9 cellular contexts compared by ENCODE assay signal in the genomic region with DNA sequence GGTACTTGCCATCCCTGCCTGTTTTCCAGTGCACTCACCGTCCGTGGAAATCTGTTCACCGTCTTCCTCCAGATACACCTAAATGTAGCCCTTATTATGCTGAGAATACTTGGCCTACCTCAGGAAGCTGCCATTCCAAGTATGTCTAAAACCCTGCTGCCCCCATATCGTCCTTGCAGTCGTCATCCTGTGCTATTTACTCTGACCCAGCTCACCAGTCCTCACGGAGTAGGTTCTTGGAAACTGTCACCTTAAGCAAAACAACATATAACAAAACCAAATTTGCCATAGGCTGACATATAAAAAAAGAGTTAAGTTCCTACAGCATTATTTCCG. TPM values are rescaled to one million over a fixed set of nuclear protein-coding genes. Genes with fewer than 3 reads are reported as not detected.
A peak's percentile ranks its signal among the peaks of the same experiment; 100 is the strongest.
DNase-seq lines count a peak whose midpoint lies in the region; ATAC-seq and TF ChIP-seq lines count a peak whose summit lies in the region.
"Had no signal": no experiment of that assay in that cellular context is flagged by ENCODE, and none has a peak within 500 bp of the region (broad histone marks: within the 10 kb centered on the region; RNA-seq: fewer than 3 reads in every experiment).

No MANE protein-coding gene starts in this region.

- peak overlapping the region; percentile 87 for H2AFZ ChIP-seq in fibroblast of lung (ENCODE audit: low read length)

- POLR2A ChIA-PET in activated CD4-positive, alpha-beta T cell treated with anti-CD3 and anti-CD28 coated beads, Interleukin-2, amount 10 ng/mL, durations not matched to agents 7 days and 5 days (lab: Charles Lee): no interaction called here

- peak overlapping the region; percentile 76 for H3K4me3 Mint-ChIP-seq in activated CD4-positive, alpha-beta T cell treated with anti-CD3 and anti-CD28 coated beads, Interleukin-2, amount 10 ng/mL, durations not matched to agents 7 days and 5 days
- peak overlapping the region; percentile 96 for H3K4me3 Mint-ChIP-seq in T-helper 17 cell
- H3K4me3 Mint-ChIP-seq in stimulated activated effector memory CD8-positive, alpha-beta T cell treated with anti-CD3 and anti-CD28 coated beads, Interleukin-12 subunit alpha, Interleukin-12 subunit beta, amount 100 ng/mL, for 72 hours: peak overlapping the region; percentile 81

- H4K20me1 ChIP-seq in fibroblast of lung (ENCODE audit: control insufficient read depth, extremely low read depth, insufficient read depth, low read length): no peaks in the 10 kb centered on the region

- no peak overlapping the region for H3K9ac ChIP-seq in fibroblast of lung (ENCODE audit: insufficient read depth, low read length)

- H3K4me1 Mint-ChIP-seq in activated CD4-positive, alpha-beta T cell treated with anti-CD3 and anti-CD28 coated beads, Interleukin-2, amount 10 ng/mL, durations not matched to agents 7 days and 5 days: peaks cover 25% of the 10 kb centered on the region
- H3K4me1 Mint-ChIP-seq in T-helper 17 cell: peaks cover 22% of the 10 kb centered on the region
- peaks cover 22% of the 10 kb centered on the region for H3K4me1 Mint-ChIP-seq in stimulated activated effector memory CD8-positive, alpha-beta T cell treated with anti-CD3 and anti-CD28 coated beads, Interleukin-12 subunit alpha, Interleukin-12 subunit beta, amount 100 ng/mL, for 72 hours

- no peak for ATAC-seq in T-helper 17 cell
- ATAC-seq in stimulated activated effector memory CD8-positive, alpha-beta T cell treated with anti-CD3 and anti-CD28 coated beads, Interleukin-12 subunit alpha, Interleukin-12 subunit beta, amount 100 ng/mL, for 72 hours: no peak
- ATAC-seq in GM19395 (IDR thresholded peaks at IDR 0.05; ENCODE audit: unreplicated experiment): no peak
- ATAC-seq in GM18502 (IDR thresholded peaks at IDR 0.05; ENCODE audit: poor library complexity, unreplicated experiment): no peak

- no peak for TF ChIP-seq CTCF in fibroblast of lung (conservative IDR thresholded peaks at IDR 0.05 in 1 of 2, IDR thresholded peaks at IDR 0.05 in 1 of 2; ENCODE audit: low read depth in 1 of 2, low read length in 2 of 2)

- H3K79me2 ChIP-seq in fibroblast of lung (ENCODE audit: control insufficient read depth, insufficient read depth, low read length): peaks cover 35% of the 10 kb centered on the region

- H3K36me3 Mint-ChIP-seq in activated CD4-positive, alpha-beta T cell treated with anti-CD3 and anti-CD28 coated beads, Interleukin-2, amount 10 ng/mL, durations not matched to agents 7 days and 5 days (ENCODE audit: low read depth): peaks cover 8% of the 10 kb centered on the region
- no peaks in the 10 kb centered on the region for H3K36me3 Mint-ChIP-seq in T-helper 17 cell (ENCODE audit: low read depth)
- H3K36me3 Mint-ChIP-seq in stimulated activated effector memory CD8-positive, alpha-beta T cell treated with anti-CD3 and anti-CD28 coated beads, Interleukin-12 subunit alpha, Interleukin-12 subunit beta, amount 100 ng/mL, for 72 hours: peaks cover 5% of the 10 kb centered on the region

- peaks cover 5% of the 10 kb centered on the region for H3K27me3 Mint-ChIP-seq in activated CD4-positive, alpha-beta T cell treated with anti-CD3 and anti-CD28 coated beads, Interleukin-2, amount 10 ng/mL, durations not matched to agents 7 days and 5 days
- no peaks in the 10 kb centered on the region for H3K27me3 Mint-ChIP-seq in T-helper 17 cell

- no peaks in the 10 kb centered on the region for H3K27me3 ChIP-seq in fibroblast of lung (ENCODE audit: control insufficient read depth, insufficient read depth, low read length)

- DNase-seq in activated CD4-positive, alpha-beta T cell treated with anti-CD3 and anti-CD28 coated beads, Interleukin-2, amount 10 ng/mL, durations not matched to agents 7 days and 5 days: no peak
- DNase-seq in activated CD4-positive, alpha-beta T cell treated with anti-CD3 and anti-CD28 coated beads for 4 hours: no peak
- DNase-seq in T-helper 17 cell (no peak), fibroblast of lung (ENCODE audit: low read depth in 2 of 2) (no peak), NCI-H187 (lab: John Stamatoyannopoulos, UW) (no peak)
- DNase-seq in stimulated activated effector memory CD8-positive, alpha-beta T cell treated with anti-CD3 and anti-CD28 coated beads, Interleukin-12 subunit alpha, Interleukin-12 subunit beta, amount 100 ng/mL, for 72 hours (ENCODE audit: low spot score in 2 of 2): no peak
- DNase-seq: GOT3 had no signal

- H3K36me3 ChIP-seq in fibroblast of lung (ENCODE audit: control insufficient read depth, insufficient read depth, low read length): no peaks in the 10 kb centered on the region

- CTCF ChIA-PET in activated CD4-positive, alpha-beta T cell treated with anti-CD3 and anti-CD28 coated beads, Interleukin-2, amount 10 ng/mL, durations not matched to agents 7 days and 5 days (lab: Charles Lee): interaction anchor here (1.5 kb wide), 1 partner anchor 10 kb away, joined by 4 read pairs; no protein-coding TSS in a partner anchor

- no peaks in the 10 kb centered on the region for H3K9me3 Mint-ChIP-seq in activated CD4-positive, alpha-beta T cell treated with anti-CD3 and anti-CD28 coated beads, Interleukin-2, amount 10 ng/mL, durations not matched to agents 7 days and 5 days
- no peaks in the 10 kb centered on the region for H3K9me3 Mint-ChIP-seq in stimulated activated effector memory CD8-positive, alpha-beta T cell treated with anti-CD3 and anti-CD28 coated beads, Interleukin-12 subunit alpha, Interleukin-12 subunit beta, amount 100 ng/mL, for 72 hours

- no peaks in the 10 kb centered on the region for H3K9me3 ChIP-seq in T-helper 17 cell (ENCODE audit: control insufficient read depth, low read length, poor library complexity, severe bottlenecking)
- no peaks in the 10 kb centered on the region for H3K9me3 ChIP-seq in fibroblast of lung (ENCODE audit: control insufficient read depth, insufficient read depth, low read depth, low read length)

- peak overlapping the region; percentile 91 for H3K27ac Mint-ChIP-seq in activated CD4-positive, alpha-beta T cell treated with anti-CD3 and anti-CD28 coated beads, Interleukin-2, amount 10 ng/mL, durations not matched to agents 7 days and 5 days
- peak overlapping the region; percentile 72 for H3K27ac Mint-ChIP-seq in T-helper 17 cell
- peak overlapping the region; percentile 75 for H3K27ac Mint-ChIP-seq in stimulated activated effector memory CD8-positive, alpha-beta T cell treated with anti-CD3 and anti-CD28 coated beads, Interleukin-12 subunit alpha, Interleukin-12 subunit beta, amount 100 ng/mL, for 72 hours

- H3K4me1 ChIP-seq in fibroblast of lung (ENCODE audit: control insufficient read depth, extremely low read depth, insufficient read depth, low read length): no peaks in the 10 kb centered on the region

- no peak overlapping the region for H3K4me3 ChIP-seq in fibroblast of lung (replicated peaks in 1 of 4; ENCODE audit: control extremely low read depth in 1 of 4, insufficient read depth in 1 of 4, low read depth in 3 of 4, low read length in 4 of 4)

- H3K27ac ChIP-seq in fibroblast of lung (ENCODE audit: insufficient read depth, low read length): no peak overlapping the region

- H3K4me2 ChIP-seq in fibroblast of lung (ENCODE audit: extremely low read depth, insufficient read depth, low read length): no peak overlapping the region

RNA-seq across cellular contexts. Expression of a gene that starts 0.9 kb away (rescaled TPM):
- total RNA-seq in activated CD4-positive, alpha-beta T cell treated with anti-CD3 and anti-CD28 coated beads, Interleukin-2, amount 10 ng/mL, durations not matched to agents 7 days and 5 days: 100 to 1,000 TPM; 161 to 163 TPM
- total RNA-seq in T-helper 17 cell (100 to 1,000 TPM; 167 to 205 TPM), fibroblast of lung (37.5 and 40.0 TPM in 2 replicates)
- 28.5 and 30.2 TPM in 2 replicates for polyA plus RNA-seq in fibroblast of lung
- 26.2 and 32.8 TPM in 2 replicates for polyA plus RNA-seq in fibroblast of lung (2012)
- 13.2 and 22.3 TPM in 2 replicates for polyA minus RNA-seq in fibroblast of lung (ENCODE audit: low replicate concordance)
